11 cellular contexts compared by ENCODE assay signal in the genomic region with DNA sequence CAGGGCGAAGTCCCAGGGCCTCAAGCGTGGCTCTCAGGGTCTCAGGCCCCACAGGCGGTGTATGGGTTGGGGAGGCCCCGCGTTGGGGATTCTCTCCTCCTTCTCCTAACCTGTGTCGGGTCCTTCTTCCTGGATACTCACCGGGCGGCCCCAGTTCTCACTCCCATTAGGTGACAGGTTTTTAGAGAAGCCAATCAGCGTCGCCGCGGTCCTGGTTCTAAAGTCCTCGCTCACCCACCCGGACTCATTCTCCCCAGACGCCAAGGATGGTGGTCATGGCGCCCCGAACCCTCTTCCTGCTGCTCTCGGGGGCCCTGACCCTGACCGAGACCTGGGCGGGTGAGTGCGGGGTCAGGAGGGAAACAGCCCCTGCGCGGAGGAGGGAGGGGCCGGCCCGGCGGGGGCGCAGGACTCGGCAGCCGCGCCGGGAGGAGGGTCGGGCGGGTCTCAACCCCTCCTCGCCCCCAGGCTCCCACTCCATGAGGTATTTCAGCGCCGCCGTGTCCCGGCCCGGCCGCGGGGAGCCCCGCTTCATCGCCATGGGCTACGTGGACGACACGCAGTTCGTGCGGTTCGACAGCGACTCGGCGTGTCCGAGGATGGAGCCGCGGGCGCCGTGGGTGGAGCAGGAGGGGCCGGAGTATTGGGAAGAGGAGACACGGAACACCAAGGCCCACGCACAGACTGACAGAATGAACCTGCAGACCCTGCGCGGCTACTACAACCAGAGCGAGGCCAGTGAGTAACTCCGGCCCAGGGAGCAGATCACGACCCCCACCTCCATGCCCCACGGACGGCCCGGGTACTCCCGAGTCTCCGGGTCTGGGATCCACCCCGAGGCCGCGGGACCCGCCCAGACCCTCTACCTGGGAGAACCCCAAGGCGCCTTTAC. TPM values are rescaled to one million over a fixed set of nuclear protein-coding genes. Genes with fewer than 3 reads are reported as not detected.
A peak's percentile ranks its signal among the peaks of the same experiment; 100 is the strongest.
DNase-seq lines count a peak whose midpoint lies in the region; ATAC-seq and TF ChIP-seq lines count a peak whose summit lies in the region.
"Had no signal": no experiment of that assay in that cellular context is flagged by ENCODE, and none has a peak within 500 bp of the region (broad histone marks: within the 10 kb centered on the region; RNA-seq: fewer than 3 reads in every experiment).

A gene (plus strand): TSS at position 247 of the 892 bp plus-strand sequence. CDS start 20 bp downstream, at position 267.

- no peak within 1 kb of the TSS for H2AFZ ChIP-seq in smooth muscle cell (ENCODE audit: low read depth)

- TF ChIP-seq CTCF in adrenal gland (IDR thresholded peaks at IDR 0.05) = no peak
- no peak for TF ChIP-seq CTCF in smooth muscle cell (IDR thresholded peaks at IDR 0.05; ENCODE audit: borderline replicate concordance, insufficient read depth, poor library complexity, severe bottlenecking)

- DNase-seq in adrenal gland (peak in 4 of 7 donors; percentile 19 to 27 (median 23)), smooth muscle cell (lab: John Stamatoyannopoulos, UW; ENCODE audit: unreplicated experiment) (no peak), NCI-H345 (lab: John Stamatoyannopoulos, UW) (no peak), Ammon's horn (ENCODE audit: low spot score) (no peak), HT-29 (ENCODE audit: low spot score) (no peak)
- DNase-seq: NCI-H510A had no signal

- H3K4me1 ChIP-seq in HUES6 (ENCODE audit: control insufficient read depth, insufficient read depth, low read length) (no peaks in the 10 kb centered on the region; the same call in 1 of the 2 replicates), adrenal gland (replicated peaks in 1 of 2) (peaks cover 0 to 10% of the 10 kb centered on the region in 2 donors), iPS-20b (ENCODE audit: insufficient read depth, low read length) (no peaks in the 10 kb centered on the region), smooth muscle cell (ENCODE audit: low read depth) (no peaks in the 10 kb centered on the region)

- H4K20me1 ChIP-seq in smooth muscle cell (ENCODE audit: low read depth) = no peaks in the 10 kb centered on the region

- no peaks in the 10 kb centered on the region for H3K9me3 ChIP-seq in HUES6 (ENCODE audit: control insufficient read depth, insufficient read depth, low read depth, low read length)
- no peaks in the 10 kb centered on the region for H3K9me3 ChIP-seq in adrenal gland (replicated peaks in 1 of 3)
- no peaks in the 10 kb centered on the region for H3K9me3 ChIP-seq in iPS-20b (ENCODE audit: insufficient read depth, low read depth, low read length)
- no peaks in the 10 kb centered on the region for H3K9me3 ChIP-seq in smooth muscle cell (replicated peaks; ENCODE audit: low read depth)

- H3K4me3 ChIP-seq in HUES6 (ENCODE audit: low read depth, low read length) = peak within 1 kb of the TSS; percentile 74
- H3K4me3 ChIP-seq in adrenal gland = peak within 1 kb of the TSS in 2 of 4 donors; percentile 6 to 20
- H3K4me3 ChIP-seq in iPS-20b (ENCODE audit: low read length) = peak within 1 kb of the TSS; percentile 68
- peak within 1 kb of the TSS; percentile 36 for H3K4me3 ChIP-seq in smooth muscle cell

- H3K9ac ChIP-seq in HUES6 (ENCODE audit: low read length) (no peak within 1 kb of the TSS), iPS-20b (ENCODE audit: low read depth, low read length) (no peak within 1 kb of the TSS), smooth muscle cell (ENCODE audit: low read depth) (no peak within 1 kb of the TSS)

- H3K27me3 ChIP-seq in HUES6 (ENCODE audit: control insufficient read depth, insufficient read depth, low read length) (peaks cover 78% of the 10 kb centered on the region), adrenal gland (peaks cover 24% of the 10 kb centered on the region), iPS-20b (ENCODE audit: insufficient read depth, low read length) (peaks cover 77% of the 10 kb centered on the region), smooth muscle cell (ENCODE audit: low read depth) (peaks cover 93% of the 10 kb centered on the region)

- H3K36me3 ChIP-seq in HUES6 (ENCODE audit: control insufficient read depth, insufficient read depth, low read length) (no peaks in the 10 kb centered on the region), adrenal gland (replicated peaks in 1 of 2) (no peaks in the 10 kb centered on the region), iPS-20b (ENCODE audit: insufficient read depth, low read depth, low read length) (no peaks in the 10 kb centered on the region), smooth muscle cell (ENCODE audit: low read depth) (no peaks in the 10 kb centered on the region)

- 12 to 40% (median 22%) methylated on average over 16 to 75 of the region's 75 CpGs for WGBS in adrenal gland, 4 donors
- 9% methylated on average over 52 of the region's 75 CpGs for WGBS in smooth muscle cell (ENCODE audit: low lambda C conversion rate)

- no peaks in the 10 kb centered on the region for H3F3A ChIP-seq in smooth muscle cell (ENCODE audit: low read depth)

- intact Hi-C loops in adrenal gland (cut with DNase I) = no loop called here

- no peak within 1 kb of the TSS for H3K27ac ChIP-seq in HUES6 (ENCODE audit: low read depth, low read length)
- H3K27ac ChIP-seq in adrenal gland = no peak within 1 kb of the TSS
- no peak within 1 kb of the TSS for H3K27ac ChIP-seq in iPS-20b (ENCODE audit: low read length)
- no peak within 1 kb of the TSS for H3K27ac ChIP-seq in smooth muscle cell (ENCODE audit: low read depth)

- H3K4me2 ChIP-seq in smooth muscle cell = peak within 1 kb of the TSS; percentile 81

- no peaks in the 10 kb centered on the region for H3K79me2 ChIP-seq in smooth muscle cell (ENCODE audit: low read depth)

- TF ChIP-seq POLR2A in adrenal gland (IDR thresholded peaks at IDR 0.05) = no peak

- ATAC-seq in GM19463 (IDR thresholded peaks at IDR 0.05; ENCODE audit: unreplicated experiment) = no peak

RNA-seq across cellular contexts. Expression of the gene that starts here (rescaled TPM):
- total RNA-seq in adrenal gland (1 to 10 TPM in 1 of 8 donors, under 1 TPM in 4, not detected in 3; 0.14 to 1.6 (median 0.32) TPM), smooth muscle cell (0.22 and 0.36 TPM in 2 replicates)
- polyA plus RNA-seq in adrenal gland (not detected), smooth muscle cell (1.7 and 3.5 TPM in 2 replicates)
- 0.56 TPM in 1 of 2 replicates, not detected in the other for total RNA-seq in HT-29 (2014; rRNA removed; shearing (Covaris generic))
- total RNA-seq: cerebellum, mesenteric fat pad had no signal

Comparison
In these comparisons a context has a peak if more than half of its experiments do, and no peak if none do; other contexts are left out.
1. DNase-seq: peak in adrenal gland (4 of 7); none in smooth muscle cell (single experiment), NCI-H345 (single experiment), Ammon's horn (single experiment) and HT-29 (single experiment).